10 cellular contexts compared by ENCODE assay signal in genomic region chr18:702957-703659, GRCh38. TPM values are rescaled to one million over a fixed set of nuclear protein-coding genes. Genes with fewer than 3 reads are reported as not detected.
DNase-seq lines count a peak whose midpoint lies in the region; ATAC-seq and TF ChIP-seq lines count a peak whose summit lies in the region.
"Had no signal": no experiment of that assay in that cellular context is flagged by ENCODE, and none has a peak within 500 bp of the region (broad histone marks: within the 10 kb centered on the region; RNA-seq: fewer than 3 reads in every experiment).

No MANE protein-coding gene starts in this region.

- H3K4me3 ChIP-seq in Panc1 (ENCODE audit: low read depth in 2 of 2, low read length in 2 of 2): no peak overlapping the region
- H3K4me3 ChIP-seq in endodermal cell (ENCODE audit: low read length): no peak overlapping the region
- H3K4me3 ChIP-seq in rectal smooth muscle tissue (ENCODE audit: low read length): no peak overlapping the region

- no peaks in the 10 kb centered on the region for H3K9me3 ChIP-seq in Panc1 (ENCODE audit: control insufficient read depth, insufficient read depth, low read depth, low read length)
- no peaks in the 10 kb centered on the region for H3K9me3 ChIP-seq in endodermal cell (ENCODE audit: control insufficient read depth, low read length)

- no peaks in the 10 kb centered on the region for H3K27me3 ChIP-seq in Panc1 (ENCODE audit: control insufficient read depth, insufficient read depth, low read length)
- no peaks in the 10 kb centered on the region for H3K27me3 ChIP-seq in endodermal cell (ENCODE audit: control insufficient read depth, insufficient read depth, low read length, poor library complexity, severe bottlenecking)
- H3K27me3 ChIP-seq in rectal smooth muscle tissue (ENCODE audit: control insufficient read depth, insufficient read depth, low read length): no peaks in the 10 kb centered on the region

- H3K27ac Mint-ChIP-seq in endodermal cell: peak overlapping the region; percentile 86

- H3K36me3 ChIP-seq in Panc1 (ENCODE audit: control insufficient read depth, insufficient read depth, low read length): peaks cover 4% of the 10 kb centered on the region; the same call in 1 of the 2 replicates
- peaks cover 18% of the 10 kb centered on the region for H3K36me3 ChIP-seq in endodermal cell (ENCODE audit: control insufficient read depth, insufficient read depth, low read length)
- H3K36me3 ChIP-seq in rectal smooth muscle tissue (ENCODE audit: control insufficient read depth, insufficient read depth, low read length): no peaks in the 10 kb centered on the region

- peak; percentile 37 for DNase-seq in GDM1 (lab: John Stamatoyannopoulos, UW)
- DNase-seq in Panc1 (ENCODE audit: low read depth, low spot score): peak; percentile 32
- DNase-seq in endodermal cell: peak; percentile 42
- no peak for DNase-seq in hypothalamus (lab: John Stamatoyannopoulos, UW)
- no peak for DNase-seq in NCI-H146 treated with DMSO at 0.1 percent for 48 hours (lab: John Stamatoyannopoulos, UW; ENCODE audit: unreplicated experiment)
- no peak for DNase-seq in NCI-H1436 treated with DMSO at 0.1 percent for 48 hours (lab: John Stamatoyannopoulos, UW)
- DNase-seq: left cardiac atrium had no signal

- CTCF ChIA-PET in Panc1 (lab: Charles Lee): no interaction called here

- H3K9me3 Mint-ChIP-seq in endodermal cell: no peaks in the 10 kb centered on the region

- no peak overlapping the region for H3K4me3 Mint-ChIP-seq in endodermal cell

- H3K9ac ChIP-seq in endodermal cell (ENCODE audit: extremely low read depth, low read length, poor library complexity, severe bottlenecking) (no peak overlapping the region), rectal smooth muscle tissue (ENCODE audit: low read length) (no peak overlapping the region)

- POLR2A ChIA-PET in Panc1 (lab: Charles Lee): no interaction called here

- WGBS in endodermal cell (ENCODE audit: insufficient coverage in 1 of 2, insufficient read length in 1 of 2), 2 experiments: 85 to 93% methylated on average over 5 to 6 of the region's 6 CpGs

- ATAC-seq in Panc1 (peak; percentile 75), HG02852 (IDR thresholded peaks at IDR 0.05; ENCODE audit: unreplicated experiment) (no peak)

- peaks cover 40% of the 10 kb centered on the region for H3K36me3 Mint-ChIP-seq in endodermal cell (ENCODE audit: low read depth)

- in situ Hi-C loops in Panc1 (cut with HindIII; ENCODE audit: low pct_unique_long_range_greater_than_20kb, low sequenced_read_pairs): no loop called here

- no peaks in the 10 kb centered on the region for H3K27me3 Mint-ChIP-seq in endodermal cell (ENCODE audit: insufficient read depth)

- TF ChIP-seq CTCF in Panc1 (IDR thresholded peaks at IDR 0.05) (no peak), endodermal cell (conservative IDR thresholded peaks at IDR 0.05) (no peak)

- H3K4me1 Mint-ChIP-seq in endodermal cell: peaks cover 15% of the 10 kb centered on the region

- no TSS peak for BruUV-seq in Panc1 (replicated peaks; lab: Mats Ljungman, UMichigan)

- peaks cover 10% of the 10 kb centered on the region; the same call in 1 of the 2 replicates for H3K4me1 ChIP-seq in Panc1 (ENCODE audit: control insufficient read depth, insufficient read depth, low read length)
- peaks cover 6% of the 10 kb centered on the region for H3K4me1 ChIP-seq in endodermal cell (ENCODE audit: control insufficient read depth, insufficient read depth, low read length)
- H3K4me1 ChIP-seq in rectal smooth muscle tissue (ENCODE audit: control insufficient read depth, insufficient read depth, low read length): peaks cover 5% of the 10 kb centered on the region

- H3K27ac ChIP-seq in Panc1 (ENCODE audit: low read length): no peak overlapping the region
- peak overlapping the region; percentile 8 for H3K27ac ChIP-seq in endodermal cell (ENCODE audit: low read depth, low read length)
- peak overlapping the region; percentile 58 for H3K27ac ChIP-seq in rectal smooth muscle tissue (ENCODE audit: low read depth, low read length)
- H3K27ac ChIP-seq: VCaP had no signal

- intact Hi-C loops in Panc1 (cut with micrococcal nuclease; ENCODE audit: unreplicated experiment): no loop called here

RNA-seq across cellular contexts. Expression of gene ENOSF1, which starts 9.3 kb away (rescaled TPM):
- 53.7 TPM for total RNA-seq in Panc1 (2021; ENCODE audit: unreplicated experiment)
- polyA plus RNA-seq in Panc1 (2012; ENCODE audit: insufficient read length): 61.8 TPM
- 10 to 100 TPM; 85.7 to 89.5 TPM for total RNA-seq in endodermal cell
- polyA plus RNA-seq in endodermal cell (2013, experiment 1 of 2): 47.9 TPM
- polyA plus RNA-seq in endodermal cell (2013, experiment 2 of 2): 33.7 TPM

RNA-seq across cellular contexts. Expression of gene TYMS, which starts 45.7 kb away (rescaled TPM):
- 202 TPM for total RNA-seq in Panc1 (2021; ENCODE audit: unreplicated experiment)
- 157 TPM for polyA plus RNA-seq in Panc1 (2012; ENCODE audit: insufficient read length)
- 10 to 100 TPM; 81.9 to 90.0 TPM for total RNA-seq in endodermal cell
- 258 TPM for polyA plus RNA-seq in endodermal cell (2013, experiment 1 of 2)
- polyA plus RNA-seq in endodermal cell (2013, experiment 2 of 2): 232 TPM

Comparison
In these comparisons a context has a peak if more than half of its experiments do, and no peak if none do; other contexts are left out.
1. DNase-seq: peak in GDM1 (single experiment), Panc1 (single experiment) and endodermal cell (single experiment); none in hypothalamus (0 of 51), NCI-H146 treated with DMSO at 0.1 percent for 48 hours (single experiment) and NCI-H1436 treated with DMSO at 0.1 percent for 48 hours (single experiment).